Comparison of ENCODE assay signal across 8 cellular contexts in genomic region chr16:24834459-24835335, GRCh38. TPM values are rescaled to one million over a fixed set of nuclear protein-coding genes. Genes with fewer than 3 reads are reported as not detected.
A peak's percentile ranks its signal among the peaks of the same experiment; 100 is the strongest.
DNase-seq lines count a peak whose midpoint lies in the region; TF ChIP-seq lines count a peak whose summit lies in the region.

No MANE protein-coding gene starts in this region.

- H3K36me3 ChIP-seq in fibroblast of lung (ENCODE audit: control insufficient read depth, insufficient read depth, low read length) = no peaks in the 10 kb centered on the region
- H3K36me3 ChIP-seq in sigmoid colon = peaks cover 0 to 5% (median 0%) of the 10 kb centered on the region in 4 donors
- no peaks in the 10 kb centered on the region for H3K36me3 ChIP-seq in uterus
- H3K36me3 ChIP-seq in neuronal stem cell (replicated peaks in 1 of 2; ENCODE audit: control insufficient read depth in 2 of 2, insufficient read depth in 2 of 2, low read length in 2 of 2) = no peaks in the 10 kb centered on the region

- no peak overlapping the region for H3K23ac ChIP-seq in neuronal stem cell (ENCODE audit: low read depth, low read length, poor library complexity)

- H2BK12ac ChIP-seq in neuronal stem cell (ENCODE audit: low read length) = no peak overlapping the region

- H2AFZ ChIP-seq in fibroblast of lung (ENCODE audit: low read length) (no peak overlapping the region), neuronal stem cell (ENCODE audit: low read length) (no peak overlapping the region)

- no peak overlapping the region for H2BK5ac ChIP-seq in neuronal stem cell (ENCODE audit: low read length)

- no peaks in the 10 kb centered on the region for H3K27me3 ChIP-seq in fibroblast of lung (ENCODE audit: control insufficient read depth, insufficient read depth, low read length)
- no peaks in the 10 kb centered on the region for H3K27me3 ChIP-seq in sigmoid colon
- H3K27me3 ChIP-seq in uterus = no peaks in the 10 kb centered on the region
- H3K27me3 ChIP-seq in neuronal stem cell (ENCODE audit: control insufficient read depth in 3 of 3, insufficient read depth in 3 of 3, low read depth in 1 of 3, low read length in 3 of 3) = no peaks in the 10 kb centered on the region

- H3K79me2 ChIP-seq in fibroblast of lung (ENCODE audit: control insufficient read depth, insufficient read depth, low read length) = no peaks in the 10 kb centered on the region

- H2BK120ac ChIP-seq in neuronal stem cell (ENCODE audit: low read depth, low read length) = no peak overlapping the region

- TF ChIP-seq POLR2A in sigmoid colon (IDR thresholded peaks at IDR 0.05) (no peak), uterus (IDR thresholded peaks at IDR 0.05) (no peak)

- intact Hi-C loops in sigmoid colon (cut with DNase I) (no loop called here), uterus (cut with DNase I; ENCODE audit: low total_unique reads) (no loop called here)

- 49 to 69% methylated on average over 7 of the region's 7 CpGs for WGBS in sigmoid colon, 2 donors
- no CpG with 5 or more reads among the region's 7 CpGs for WGBS in neuronal stem cell (ENCODE audit: extremely low coverage in 2 of 2, insufficient read length in 2 of 2, insufficient replicate concordance in 1 of 2), 2 donors

- H3K79me1 ChIP-seq in neuronal stem cell (ENCODE audit: low read depth, low read length) = no peaks in the 10 kb centered on the region

- H3K4me1 ChIP-seq in fibroblast of lung (ENCODE audit: control insufficient read depth, extremely low read depth, insufficient read depth, low read length) = peaks cover 8% of the 10 kb centered on the region
- peaks cover 0 to 20% (median 3%) of the 10 kb centered on the region in 4 donors for H3K4me1 ChIP-seq in sigmoid colon
- no peaks in the 10 kb centered on the region for H3K4me1 ChIP-seq in uterus
- no peaks in the 10 kb centered on the region for H3K4me1 ChIP-seq in neuronal stem cell (ENCODE audit: control insufficient read depth in 2 of 2, insufficient read depth in 1 of 2, low read depth in 1 of 2, low read length in 2 of 2)

- H3K14ac ChIP-seq in neuronal stem cell (ENCODE audit: low read length) = no peak overlapping the region

- H3K27ac ChIP-seq in fibroblast of lung (ENCODE audit: insufficient read depth, low read length) = no peak overlapping the region
- H3K27ac ChIP-seq in sigmoid colon = no peak overlapping the region
- no peak overlapping the region for H3K27ac ChIP-seq in uterus
- H3K27ac ChIP-seq in neuronal stem cell (replicated peaks; ENCODE audit: low read length) = no peak overlapping the region

- DNase-seq in AG08395 (ENCODE audit: low spot score) = peak; percentile 61
- peak; percentile 66 for DNase-seq in OCI-M1 (lab: John Stamatoyannopoulos, UW)
- DNase-seq in fibroblast of lung (ENCODE audit: low read depth in 2 of 2) = peak; percentile 19 to 64
- peak; percentile 36 for DNase-seq in sigmoid colon
- DNase-seq in uterus = no peak
- DNase-seq in neuronal stem cell (ENCODE audit: low spot score) = no peak
- no peak for DNase-seq in NCI-H2081 treated with DMSO at 0.1 percent for 48 hours (lab: John Stamatoyannopoulos, UW)

- H3K9me3 ChIP-seq in fibroblast of lung (ENCODE audit: control insufficient read depth, insufficient read depth, low read depth, low read length) = no peaks in the 10 kb centered on the region
- H3K9me3 ChIP-seq in sigmoid colon = no peaks in the 10 kb centered on the region
- H3K9me3 ChIP-seq in uterus = no peaks in the 10 kb centered on the region
- no peaks in the 10 kb centered on the region for H3K9me3 ChIP-seq in neuronal stem cell (replicated peaks in 1 of 2; ENCODE audit: control insufficient read depth in 2 of 2, insufficient read depth in 1 of 2, low read depth in 1 of 2, low read length in 2 of 2)

- H3K4me2 ChIP-seq in fibroblast of lung (ENCODE audit: extremely low read depth, insufficient read depth, low read length) = peak overlapping the region; percentile 18
- no peak overlapping the region for H3K4me2 ChIP-seq in neuronal stem cell (ENCODE audit: insufficient read depth, low read length, poor library complexity, severe bottlenecking)

- peak; percentile 39; the same call in 1 of the 2 replicates for TF ChIP-seq CTCF in GM12875 (IDR thresholded peaks at IDR 0.05; ENCODE audit: borderline replicate concordance, insufficient read depth, low read depth, low read length)
- peak; percentile 73 to 87 for TF ChIP-seq CTCF in fibroblast of lung (conservative IDR thresholded peaks at IDR 0.05 in 1 of 2, IDR thresholded peaks at IDR 0.05 in 1 of 2; ENCODE audit: low read depth in 1 of 2, low read length in 2 of 2)
- peak in 2 of 4 experiments; percentile 28 to 29 for TF ChIP-seq CTCF in sigmoid colon (IDR thresholded peaks at IDR 0.05)
- TF ChIP-seq CTCF in uterus (IDR thresholded peaks at IDR 0.05) = peak in 1 of 4 experiments; percentile 13

- no peak overlapping the region for H2AK5ac ChIP-seq in neuronal stem cell (ENCODE audit: low read depth, low read length)

- no peak overlapping the region for H4K8ac ChIP-seq in neuronal stem cell (ENCODE audit: low read depth, low read length)

- no peak for TF ChIP-seq EP300 in sigmoid colon (IDR thresholded peaks at IDR 0.05)

- H4K20me1 ChIP-seq in fibroblast of lung (ENCODE audit: control insufficient read depth, extremely low read depth, insufficient read depth, low read length) = no peaks in the 10 kb centered on the region

- H2BK15ac ChIP-seq in neuronal stem cell (ENCODE audit: low read length) = no peak overlapping the region

- H3K4me3 ChIP-seq in GM12875 (ENCODE audit: low read depth, low read length) (no peak overlapping the region), fibroblast of lung (replicated peaks in 1 of 4; ENCODE audit: control extremely low read depth in 1 of 4, insufficient read depth in 1 of 4, low read depth in 3 of 4, low read length in 4 of 4) (no peak overlapping the region), sigmoid colon (no peak overlapping the region), uterus (no peak overlapping the region), neuronal stem cell (ENCODE audit: low read length in 2 of 2) (no peak overlapping the region)

- no peak overlapping the region for H3K18ac ChIP-seq in neuronal stem cell (ENCODE audit: low read length)

- H4K91ac ChIP-seq in neuronal stem cell (ENCODE audit: low read depth, low read length, poor library complexity) = no peak overlapping the region

- H3K4ac ChIP-seq in neuronal stem cell (ENCODE audit: low read length) = no peak overlapping the region

- H3K9ac ChIP-seq in fibroblast of lung (ENCODE audit: insufficient read depth, low read length) (no peak overlapping the region), neuronal stem cell (ENCODE audit: low read depth, low read length, poor library complexity) (no peak overlapping the region)

RNA-seq across cellular contexts. Expression of gene SLC5A11, which starts 11.1 kb away (rescaled TPM):
- under 0.01 TPM in 1 of 2 replicates, not detected in the other for total RNA-seq in fibroblast of lung
- not detected in 2 replicates for polyA plus RNA-seq in fibroblast of lung
- not detected in 2 replicates for polyA plus RNA-seq in fibroblast of lung (2012)
- polyA minus RNA-seq in fibroblast of lung (ENCODE audit: low replicate concordance) = not detected in 2 replicates
- total RNA-seq in sigmoid colon = under 1 TPM in 1 of 4 donors, not detected in 3; 0.14 TPM
- 1 to 10 TPM in 1 of 3 donors, under 1 TPM in 1, not detected in 1; 0.19 to 1.2 TPM for polyA plus RNA-seq in sigmoid colon
- not detected for total RNA-seq in uterus
- 0.01 TPM for polyA plus RNA-seq in neuronal stem cell (2013, experiment 1 of 2)
- polyA plus RNA-seq in neuronal stem cell (2013, experiment 2 of 2) = 0.03 TPM

Comparison
In these comparisons a context has a peak if more than half of its experiments do, and no peak if none do; other contexts are left out.
1. DNase-seq: peak in AG08395 (single experiment), OCI-M1 (single experiment), fibroblast of lung (2 of 2) and sigmoid colon (single experiment); none in uterus (0 of 2), neuronal stem cell (single experiment) and NCI-H2081 treated with DMSO at 0.1 percent for 48 hours (single experiment).